ENCODE assay signal across 21 cellular contexts in the genomic region with DNA sequence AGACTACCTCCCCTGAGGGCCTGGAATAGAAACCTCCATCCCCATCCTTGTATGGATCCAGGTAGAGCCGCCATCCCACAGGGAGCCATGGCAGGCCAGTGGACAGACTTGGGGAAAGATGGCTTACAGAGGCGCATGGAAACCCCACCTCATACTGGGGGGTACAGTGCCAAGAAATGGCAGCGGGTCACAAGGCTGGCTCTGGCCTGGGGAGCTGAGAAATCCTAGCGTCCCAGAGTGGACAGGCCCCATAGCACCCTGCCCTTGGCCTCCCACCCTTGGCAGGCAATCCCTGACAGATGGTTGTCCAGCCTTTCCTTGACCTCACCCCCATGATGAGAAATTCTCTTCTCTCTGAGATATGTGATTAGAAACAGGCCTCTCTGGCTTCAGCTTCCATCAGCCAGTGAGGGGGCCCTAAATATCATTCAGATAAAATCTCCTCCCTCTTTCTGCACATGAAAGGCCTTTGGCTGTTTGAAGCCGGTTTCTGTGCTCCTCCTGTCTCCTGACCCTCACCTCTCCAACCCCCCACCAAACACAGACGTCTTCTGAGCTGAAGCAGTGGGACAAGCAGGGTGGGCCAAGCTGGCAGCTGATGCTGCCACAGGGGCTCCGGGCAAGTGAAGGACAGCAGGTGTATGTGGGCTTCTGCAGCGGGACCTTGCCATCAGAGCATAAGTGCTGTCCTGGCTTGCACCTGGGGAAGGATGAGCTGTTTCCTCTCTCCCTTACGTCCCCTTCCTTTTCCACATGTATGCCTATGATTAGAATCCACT.
DNase-seq lines count a peak whose midpoint lies in the region; FAIRE-seq and TF ChIP-seq lines count a peak whose summit lies in the region.
"Had no signal": no experiment of that assay in that cellular context is flagged by ENCODE, and none has a peak within 500 bp of the region (broad histone marks: within the 10 kb centered on the region; RNA-seq: fewer than 3 reads in every experiment).

No MANE protein-coding gene starts in this region.

- H3K4me3 Mint-ChIP-seq in endodermal cell = no peak overlapping the region
- H3K4me3 Mint-ChIP-seq: CD4-positive, alpha-beta memory T cell; GM23338; H9 had no signal

- peaks cover 2% of the 10 kb centered on the region for H3K27me3 Mint-ChIP-seq in endodermal cell (ENCODE audit: insufficient read depth)
- H3K27me3 Mint-ChIP-seq: CD4-positive, alpha-beta memory T cell had no signal

- H3K27ac ChIP-seq in endodermal cell (ENCODE audit: low read depth, low read length) (no peak overlapping the region), vagina (no peak overlapping the region), esophagus squamous epithelium (no peak overlapping the region)
- H3K27ac ChIP-seq: A549 had no signal

- H3K9me3 ChIP-seq in endodermal cell (ENCODE audit: control insufficient read depth, low read length) (no peaks in the 10 kb centered on the region), vagina (no peaks in the 10 kb centered on the region), esophagus squamous epithelium (no peaks in the 10 kb centered on the region)
- H3K9me3 ChIP-seq: A549 had no signal

- H3K4me3 ChIP-seq in endodermal cell (ENCODE audit: low read length) = no peak overlapping the region
- no peak overlapping the region for H3K4me3 ChIP-seq in vagina
- no peak overlapping the region for H3K4me3 ChIP-seq in esophagus squamous epithelium
- H3K4me3 ChIP-seq: A549, GM23338 had no signal

- intact Hi-C loops in vagina (cut with DNase I) = no loop called here
- intact Hi-C loops in esophagus squamous epithelium (cut with DNase I) = no loop called here

- 88% methylated on average over 9 of the region's 9 CpGs; no CpG with 5 or more reads in 1 of the 2 experiments for WGBS in endodermal cell (ENCODE audit: insufficient coverage in 1 of 2, insufficient read length in 1 of 2), 2 experiments
- WGBS in esophagus squamous epithelium, 2 donors = 60 to 80% methylated on average over 1 to 5 of the region's 9 CpGs

- TF ChIP-seq POLR2A in vagina (IDR thresholded peaks at IDR 0.05) = no peak
- TF ChIP-seq POLR2A in esophagus squamous epithelium (IDR thresholded peaks at IDR 0.05) = no peak

- H3K27me3 ChIP-seq in endodermal cell (ENCODE audit: control insufficient read depth, insufficient read depth, low read length, poor library complexity, severe bottlenecking) = no peaks in the 10 kb centered on the region
- no peaks in the 10 kb centered on the region for H3K27me3 ChIP-seq in vagina
- H3K27me3 ChIP-seq in esophagus squamous epithelium = no peaks in the 10 kb centered on the region

- H3K36me3 ChIP-seq in endodermal cell (ENCODE audit: control insufficient read depth, insufficient read depth, low read length) = no peaks in the 10 kb centered on the region
- H3K36me3 ChIP-seq in vagina = no peaks in the 10 kb centered on the region
- no peaks in the 10 kb centered on the region for H3K36me3 ChIP-seq in esophagus squamous epithelium

- no peak overlapping the region for H3K9ac ChIP-seq in endodermal cell (ENCODE audit: extremely low read depth, low read length, poor library complexity, severe bottlenecking)

- H3K4me1 ChIP-seq in endodermal cell (ENCODE audit: control insufficient read depth, insufficient read depth, low read length) (no peaks in the 10 kb centered on the region), vagina (no peaks in the 10 kb centered on the region), esophagus squamous epithelium (no peaks in the 10 kb centered on the region)

- H3K4me1 Mint-ChIP-seq in endodermal cell = no peaks in the 10 kb centered on the region
- H3K4me1 Mint-ChIP-seq: CD4-positive, alpha-beta memory T cell; GM23338; H9 had no signal

- H3K9me3 Mint-ChIP-seq in endodermal cell = peaks cover 67% of the 10 kb centered on the region
- H3K9me3 Mint-ChIP-seq: CD4-positive, alpha-beta memory T cell had no signal

- no peaks in the 10 kb centered on the region for H3K36me3 Mint-ChIP-seq in endodermal cell (ENCODE audit: low read depth)
- H3K36me3 Mint-ChIP-seq: CD4-positive, alpha-beta memory T cell had no signal

- no peak for TF ChIP-seq CTCF in endodermal cell (conservative IDR thresholded peaks at IDR 0.05)
- TF ChIP-seq CTCF in vagina (IDR thresholded peaks at IDR 0.05) = no peak
- no peak for TF ChIP-seq CTCF in esophagus squamous epithelium (IDR thresholded peaks at IDR 0.05)

- DNase-seq in SK-N-DZ (ENCODE audit: low spot score) = peak; percentile 8
- peak; percentile 12 for DNase-seq in endodermal cell
- peak; percentile 2 for DNase-seq in iPS-NIHi7 (ENCODE audit: extremely low spot score)
- DNase-seq in vagina (ENCODE audit: extremely low spot score in 2 of 2) = peak; percentile 80 to 92
- DNase-seq in frontal cortex (ENCODE audit: low spot score in 2 of 2) = no peak
- DNase-seq in Ammon's horn (ENCODE audit: low spot score) = no peak
- DNase-seq in esophagus squamous epithelium (lab: John Stamatoyannopoulos, UW) = no peak
- DNase-seq: 8988T; ACHN; AML-193; C1 segment of cervical spinal cord; Calu3; CD4-positive, alpha-beta memory T cell; COR-L47; DMS53; DMS79 treated with DMSO at 0.1 percent for 48 hours; GF-D8; H9 had no signal

- no peak for FAIRE-seq in frontal cortex (lab: Jason Lieb, UNC)
- FAIRE-seq: GM18507 had no signal

- H3K27ac Mint-ChIP-seq in endodermal cell = no peak overlapping the region
- H3K27ac Mint-ChIP-seq: CD4-positive, alpha-beta memory T cell; GM23338; H9 had no signal

Comparison
In these comparisons a context has a peak if more than half of its experiments do, and no peak if none do; other contexts are left out.
1. DNase-seq: peak in SK-N-DZ (single experiment), endodermal cell (single experiment), iPS-NIHi7 (single experiment) and vagina (2 of 2); none in frontal cortex (0 of 2), Ammon's horn (single experiment) and esophagus squamous epithelium (single experiment).